Comparison of ENCODE assay signal across 8 cellular contexts in genomic region chr6:43715056-43715788, GRCh38. TPM values are rescaled to one million over a fixed set of nuclear protein-coding genes. Genes with fewer than 3 reads are reported as not detected.
A peak's percentile ranks its signal among the peaks of the same experiment; 100 is the strongest.
DNase-seq lines count a peak whose midpoint lies in the region; ATAC-seq and TF ChIP-seq lines count a peak whose summit lies in the region.
"Had no signal": no experiment of that assay in that cellular context is flagged by ENCODE, and none has a peak within 500 bp of the region (broad histone marks: within the 10 kb centered on the region; RNA-seq: fewer than 3 reads in every experiment).

No MANE protein-coding gene starts in this region.

- H2BK5ac ChIP-seq in neuronal stem cell (ENCODE audit: low read length), result peak overlapping the region; percentile 67

- H3K27ac ChIP-seq in neuronal stem cell (replicated peaks; ENCODE audit: low read length) (no peak overlapping the region), stomach (peak overlapping the region in 1 of 5 donors; percentile 53)

- H3K36me3 ChIP-seq in neuronal stem cell (replicated peaks in 1 of 2; ENCODE audit: control insufficient read depth in 2 of 2, insufficient read depth in 2 of 2, low read length in 2 of 2), result no peaks in the 10 kb centered on the region
- no peaks in the 10 kb centered on the region for H3K36me3 ChIP-seq in stomach

- no peak overlapping the region for H3K4me2 ChIP-seq in neuronal stem cell (ENCODE audit: insufficient read depth, low read length, poor library complexity, severe bottlenecking)

- H3K79me1 ChIP-seq in neuronal stem cell (ENCODE audit: low read depth, low read length), result no peaks in the 10 kb centered on the region

- H3K4ac ChIP-seq in neuronal stem cell (ENCODE audit: low read length), result no peak overlapping the region

- peak; percentile 88 for ATAC-seq in GM18870 (IDR thresholded peaks at IDR 0.05; ENCODE audit: unreplicated experiment)
- ATAC-seq in GM21717 (IDR thresholded peaks at IDR 0.05; ENCODE audit: unreplicated experiment), result peak; percentile 77
- ATAC-seq in HG03439 (IDR thresholded peaks at IDR 0.05; ENCODE audit: unreplicated experiment), result peak; percentile 88
- ATAC-seq: naive thymus-derived CD8-positive, alpha-beta T cell had no signal

- H3K27me3 ChIP-seq in neuronal stem cell (ENCODE audit: control insufficient read depth in 3 of 3, insufficient read depth in 3 of 3, low read depth in 1 of 3, low read length in 3 of 3) (peaks cover 0 to 18% (median 0%) of the 10 kb centered on the region in 3 experiments), stomach (peaks cover 0 to 7% (median 0%) of the 10 kb centered on the region in 3 donors)

- TF ChIP-seq EP300 in stomach (IDR thresholded peaks at IDR 0.05), result no peak

- TF ChIP-seq POLR2A in stomach (IDR thresholded peaks at IDR 0.05), result no peak

- intact Hi-C loops in stomach (cut with DNase I; ENCODE audit: low total_unique reads), result no loop called here

- DNase-seq in neuronal stem cell (ENCODE audit: low spot score) (no peak), stomach (no peak), NCI-H446 (lab: John Stamatoyannopoulos, UW) (no peak), GDM1 (lab: John Stamatoyannopoulos, UW) (no peak)
- DNase-seq: naive thymus-derived CD8-positive, alpha-beta T cell had no signal

- H3K9me3 ChIP-seq in neuronal stem cell (replicated peaks in 1 of 2; ENCODE audit: control insufficient read depth in 2 of 2, insufficient read depth in 1 of 2, low read depth in 1 of 2, low read length in 2 of 2), result no peaks in the 10 kb centered on the region
- no peaks in the 10 kb centered on the region for H3K9me3 ChIP-seq in stomach

- H3K4me3 ChIP-seq in neuronal stem cell (ENCODE audit: low read length in 2 of 2), result no peak overlapping the region
- H3K4me3 ChIP-seq in stomach, result no peak overlapping the region

- H4K8ac ChIP-seq in neuronal stem cell (ENCODE audit: low read depth, low read length), result no peak overlapping the region

- peak overlapping the region; percentile 1 for H2BK120ac ChIP-seq in neuronal stem cell (ENCODE audit: low read depth, low read length)

- H3K14ac ChIP-seq in neuronal stem cell (ENCODE audit: low read length), result peak overlapping the region; percentile 1

- no peak overlapping the region for H3K23ac ChIP-seq in neuronal stem cell (ENCODE audit: low read depth, low read length, poor library complexity)

- H4K91ac ChIP-seq in neuronal stem cell (ENCODE audit: low read depth, low read length, poor library complexity), result no peak overlapping the region

- peak overlapping the region; percentile 72 for H2AK5ac ChIP-seq in neuronal stem cell (ENCODE audit: low read depth, low read length)

- TF ChIP-seq CTCF in stomach (IDR thresholded peaks at IDR 0.05), result no peak

- H3K4me1 ChIP-seq in neuronal stem cell (ENCODE audit: control insufficient read depth in 2 of 2, insufficient read depth in 1 of 2, low read depth in 1 of 2, low read length in 2 of 2) (peaks cover 8 to 12% of the 10 kb centered on the region in 2 donors), stomach (peaks cover 0 to 18% (median 15%) of the 10 kb centered on the region in 4 donors)

- H3K18ac ChIP-seq in neuronal stem cell (ENCODE audit: low read length), result no peak overlapping the region

- WGBS in neuronal stem cell (ENCODE audit: extremely low coverage in 2 of 2, insufficient read length in 2 of 2, insufficient replicate concordance in 1 of 2), 2 donors, result no CpG with 5 or more reads among the region's 5 CpGs
- WGBS in stomach, 5 donors, result 66 to 81% (median 76%) methylated on average over 5 of the region's 5 CpGs

- H2AFZ ChIP-seq in neuronal stem cell (ENCODE audit: low read length), result no peak overlapping the region

- no peak overlapping the region for H2BK12ac ChIP-seq in neuronal stem cell (ENCODE audit: low read length)

- H3K9ac ChIP-seq in neuronal stem cell (ENCODE audit: low read depth, low read length, poor library complexity), result no peak overlapping the region

- H2BK15ac ChIP-seq in neuronal stem cell (ENCODE audit: low read length), result no peak overlapping the region

RNA-seq across cellular contexts. Expression of gene MRPS18A, which starts 27.6 kb away (rescaled TPM):
- 52.5 TPM for polyA plus RNA-seq in neuronal stem cell (2013, experiment 1 of 2)
- 51.4 TPM for polyA plus RNA-seq in neuronal stem cell (2013, experiment 2 of 2)
- 10 to 100 TPM in 2 of 5 donors, 1 to 10 TPM in 3; 1.7 to 40.2 (median 5.3) TPM for total RNA-seq in stomach
- polyA plus RNA-seq in stomach, result 100 to 1,000 TPM in 1 of 3 donors, 10 to 100 TPM in 2; 61.2 to 111 (median 66.4) TPM

RNA-seq across cellular contexts. Expression of gene VEGFA, which starts 54.8 kb away (rescaled TPM):
- polyA plus RNA-seq in neuronal stem cell (2013, experiment 1 of 2), result 29.0 TPM
- 29.1 TPM for polyA plus RNA-seq in neuronal stem cell (2013, experiment 2 of 2)
- total RNA-seq in stomach, result 100 to 1,000 TPM; 193 to 438 (median 352) TPM
- 10 to 100 TPM; 28.6 to 87.7 (median 31.5) TPM for polyA plus RNA-seq in stomach
- polyA plus RNA-seq: naive thymus-derived CD8-positive, alpha-beta T cell had no signal
